Comparison of ENCODE assay signal across 8 cellular contexts in the genomic region with DNA sequence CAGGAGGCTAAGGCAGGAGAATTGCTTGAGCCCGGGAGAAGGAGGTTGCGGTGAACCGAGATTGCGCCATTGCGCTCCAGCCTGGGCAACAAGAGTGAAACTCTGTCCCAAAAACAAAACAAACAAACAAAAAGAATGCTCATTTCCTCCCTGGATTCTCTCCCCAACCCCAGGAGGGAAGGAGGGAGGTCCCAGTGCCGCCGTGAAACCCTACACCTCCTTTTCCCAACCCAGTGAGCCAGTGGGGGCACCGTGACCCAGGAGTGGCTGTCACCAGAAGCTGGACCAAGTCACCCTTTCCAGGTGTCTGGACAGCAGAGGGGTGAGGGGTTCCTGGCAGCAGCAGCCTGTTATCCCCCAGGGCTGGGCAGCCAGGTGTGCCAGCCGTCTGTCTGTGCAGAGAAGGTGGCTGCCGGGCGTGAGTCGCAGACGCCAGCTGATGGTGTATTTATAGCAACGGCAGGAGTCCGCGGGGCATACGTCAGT. TPM values are rescaled to one million over a fixed set of nuclear protein-coding genes. Genes with fewer than 3 reads are reported as not detected.
DNase-seq lines count a peak whose midpoint lies in the region; ATAC-seq, FAIRE-seq and TF ChIP-seq lines count a peak whose summit lies in the region.
"Had no signal": no experiment of that assay in that cellular context is flagged by ENCODE, and none has a peak within 500 bp of the region (broad histone marks: within the 10 kb centered on the region; RNA-seq: fewer than 3 reads in every experiment).

No MANE protein-coding gene starts in this region.

- H3K27ac Mint-ChIP-seq in activated naive CD8-positive, alpha-beta T cell treated with anti-CD3 and anti-CD28 coated beads, Interleukin-2, amount 50 U/mL, for 24 hours, result no peak overlapping the region

- no peaks in the 10 kb centered on the region for H3K9me3 ChIP-seq in thoracic aorta
- H3K9me3 ChIP-seq in small intestine (ENCODE audit: control insufficient read depth, low read depth), result no peaks in the 10 kb centered on the region

- no peak for FAIRE-seq in small intestine (lab: Jason Lieb, UNC)

- H3K27me3 Mint-ChIP-seq in activated naive CD8-positive, alpha-beta T cell treated with anti-CD3 and anti-CD28 coated beads, Interleukin-2, amount 50 U/mL, for 24 hours, result no peaks in the 10 kb centered on the region

- TF ChIP-seq CTCF in thoracic aorta (IDR thresholded peaks at IDR 0.05), result no peak

- H3K4me3 ChIP-seq in thoracic aorta (peak overlapping the region; percentile 42), small intestine (ENCODE audit: low read depth in 1 of 2, low read length in 2 of 2) (no peak overlapping the region)

- H3K27me3 ChIP-seq in thoracic aorta (replicated peaks; ENCODE audit: insufficient read depth) (no peaks in the 10 kb centered on the region), small intestine (ENCODE audit: control insufficient read depth in 2 of 2, insufficient read depth in 2 of 2, low read length in 2 of 2) (no peaks in the 10 kb centered on the region)

- H3K27ac ChIP-seq in angular gyrus (ENCODE audit: low read depth, low read length) (peak overlapping the region; percentile 73), thoracic aorta (peak overlapping the region; percentile 44 to 65), small intestine (ENCODE audit: low read depth in 1 of 2, low read length in 1 of 2) (peak overlapping the region in 1 of 2 donors; percentile 60)

- ATAC-seq in thoracic aorta (ENCODE audit: insufficient number of reproducible peaks, low FRiP score, low read depth), result no peak
- ATAC-seq in activated naive CD8-positive, alpha-beta T cell treated with anti-CD3 and anti-CD28 coated beads, Interleukin-2, amount 50 U/mL, for 24 hours, result no peak

- H3K9me3 Mint-ChIP-seq in activated naive CD8-positive, alpha-beta T cell treated with anti-CD3 and anti-CD28 coated beads, Interleukin-2, amount 50 U/mL, for 24 hours, result no peaks in the 10 kb centered on the region

- WGBS in small intestine, 3 donors, result 59 to 64% (median 60%) methylated on average over 17 of the region's 17 CpGs

- no peak overlapping the region for H3K4me3 Mint-ChIP-seq in activated naive CD8-positive, alpha-beta T cell treated with anti-CD3 and anti-CD28 coated beads, Interleukin-2, amount 50 U/mL, for 24 hours

- H3K4me1 Mint-ChIP-seq in activated naive CD8-positive, alpha-beta T cell treated with anti-CD3 and anti-CD28 coated beads, Interleukin-2, amount 50 U/mL, for 24 hours, result peaks cover 5% of the 10 kb centered on the region

- peak; percentile 25 for DNase-seq in NAMALWA (ENCODE audit: low spot score)
- DNase-seq in islet precursor cell, result peak; percentile 58
- no peak for DNase-seq in thoracic aorta (ENCODE audit: low spot score)
- DNase-seq in GM19240 (ENCODE audit: insufficient read length, low spot score), result no peak
- no peak for DNase-seq in activated naive CD8-positive, alpha-beta T cell treated with anti-CD3 and anti-CD28 coated beads, Interleukin-2, amount 50 U/mL, for 24 hours
- DNase-seq in small intestine, result no peak
- DNase-seq: amygdala had no signal

- H3K36me3 Mint-ChIP-seq in activated naive CD8-positive, alpha-beta T cell treated with anti-CD3 and anti-CD28 coated beads, Interleukin-2, amount 50 U/mL, for 24 hours (ENCODE audit: low read depth), result no peaks in the 10 kb centered on the region

- H3K36me3 ChIP-seq in thoracic aorta, result no peaks in the 10 kb centered on the region
- peaks cover 0 to 2% of the 10 kb centered on the region in 2 donors for H3K36me3 ChIP-seq in small intestine (ENCODE audit: control insufficient read depth in 2 of 2, insufficient read depth in 2 of 2, low read length in 2 of 2)

- H3K4me1 ChIP-seq in thoracic aorta (ENCODE audit: control insufficient read depth in 1 of 2, low read depth in 2 of 2), result peaks cover 34 to 56% of the 10 kb centered on the region in 2 donors
- H3K4me1 ChIP-seq in small intestine (ENCODE audit: control insufficient read depth in 2 of 2, insufficient read depth in 1 of 2, low read depth in 1 of 2, low read length in 1 of 2), result peaks cover 6 to 8% of the 10 kb centered on the region in 2 donors

RNA-seq across cellular contexts. Expression of gene NFIC, which starts 23.5 kb away (rescaled TPM):
- total RNA-seq in thoracic aorta, result 100 to 1,000 TPM; 178 to 203 TPM
- polyA plus RNA-seq in small intestine, result 10 to 100 TPM in 1 of 3 donors, 1 to 10 TPM in 2; 4.5 to 37.9 (median 6.2) TPM

Comparison
In these comparisons a context has a peak if more than half of its experiments do, and no peak if none do; other contexts are left out.
1. DNase-seq: peak in NAMALWA (single experiment) and islet precursor cell (single experiment); none in thoracic aorta (single experiment), GM19240 (single experiment), activated naive CD8-positive, alpha-beta T cell treated with anti-CD3 and anti-CD28 coated beads, Interleukin-2, amount 50 U/mL, for 24 hours (single experiment) and small intestine (single experiment).